8 cellular contexts compared by ENCODE assay signal in genomic region chr9:87725356-87725899, GRCh38. TPM values are rescaled to one million over a fixed set of nuclear protein-coding genes. Genes with fewer than 3 reads are reported as not detected.
DNase-seq lines count a peak whose midpoint lies in the region; ATAC-seq and TF ChIP-seq lines count a peak whose summit lies in the region.

No MANE protein-coding gene starts in this region.

- peak overlapping the region; percentile 94 for H3K4me3 ChIP-seq in choroid plexus epithelial cell (ENCODE audit: low read depth, low read length)
- peak overlapping the region; percentile 67 to 83 (median 70) for H3K4me3 ChIP-seq in right lobe of liver
- H3K4me3 ChIP-seq in testis = peak overlapping the region; percentile 82 to 88

- 12% methylated on average over 11 of the region's 25 CpGs for WGBS in right lobe of liver (ENCODE audit: insufficient coverage, low coverage, low lambda C conversion rate, missing lambda C conversion rate)
- WGBS in testis, 2 donors = 1 to 4% methylated on average over 9 to 25 of the region's 25 CpGs

- H3K36me3 ChIP-seq in right lobe of liver (peaks cover 0 to 27% (median 5%) of the 10 kb centered on the region in 4 donors), testis (ENCODE audit: low read depth, missing control alignments) (no peaks in the 10 kb centered on the region)

- peaks cover 7% of the 10 kb centered on the region for H3K36me3 Mint-ChIP-seq in activated T-cell treated with anti-CD3 and anti-CD28 coated beads, Interleukin-2, amount 50 U/mL, for 4 hours (ENCODE audit: insufficient read depth)

- H3K4me1 Mint-ChIP-seq in activated T-cell treated with anti-CD3 and anti-CD28 coated beads, Interleukin-2, amount 50 U/mL, for 4 hours (ENCODE audit: low read depth) = peaks cover 18% of the 10 kb centered on the region

- H3K27ac ChIP-seq in right lobe of liver = peak overlapping the region; percentile 96 to 98 (median 97)
- peak overlapping the region; percentile 84 to 97 for H3K27ac ChIP-seq in testis

- TF ChIP-seq POLR2A in right lobe of liver (IDR thresholded peaks at IDR 0.05) (no peak), testis (IDR thresholded peaks at IDR 0.05) (no peak)

- no peak for DNase-seq in activated T-cell treated with anti-CD3 and anti-CD28 coated beads, Interleukin-2, amount 50 U/mL, for 4 hours
- DNase-seq in activated T-cell treated with anti-CD3 and anti-CD28 coated beads for 4 hours (no peak), choroid plexus epithelial cell (ENCODE audit: low read depth) (peak; percentile 61), right lobe of liver (no peak), testis (peak; percentile 37), NOMO-1 (lab: John Stamatoyannopoulos, UW; ENCODE audit: unreplicated experiment in 2 of 2) (no peak), NCI-H2107 treated with DMSO at 0.1 percent for 48 hours (lab: John Stamatoyannopoulos, UW; ENCODE audit: unreplicated experiment) (no peak)

- no peak for ATAC-seq in activated T-cell treated with anti-CD3 and anti-CD28 coated beads, Interleukin-2, amount 50 U/mL, for 4 hours
- ATAC-seq in right lobe of liver (no peak), GM18511 (IDR thresholded peaks at IDR 0.05; ENCODE audit: unreplicated experiment) (no peak)

- intact Hi-C loops in right lobe of liver (cut with DNase I) = no loop called here
- intact Hi-C loops in testis (cut with DNase I; ENCODE audit: low total_unique reads) = no loop called here

- H3K4me1 ChIP-seq in right lobe of liver (peaks cover 0 to 4% (median 0%) of the 10 kb centered on the region in 4 donors), testis (peaks cover 8% of the 10 kb centered on the region)

- no peaks in the 10 kb centered on the region for H3K9me3 ChIP-seq in right lobe of liver
- H3K9me3 ChIP-seq in testis = no peaks in the 10 kb centered on the region

- no peaks in the 10 kb centered on the region for H3K9me3 Mint-ChIP-seq in activated T-cell treated with anti-CD3 and anti-CD28 coated beads, Interleukin-2, amount 50 U/mL, for 4 hours

- peak overlapping the region; percentile 88 for H3K4me3 Mint-ChIP-seq in activated T-cell treated with anti-CD3 and anti-CD28 coated beads, Interleukin-2, amount 50 U/mL, for 4 hours

- H3K27me3 ChIP-seq in right lobe of liver (no peaks in the 10 kb centered on the region), testis (no peaks in the 10 kb centered on the region)

- TF ChIP-seq CTCF in choroid plexus epithelial cell (conservative IDR thresholded peaks at IDR 0.05; ENCODE audit: low read depth, low read length) (no peak), right lobe of liver (IDR thresholded peaks at IDR 0.05) (no peak), testis (IDR thresholded peaks at IDR 0.05) (no peak)

- H3K27me3 Mint-ChIP-seq in activated T-cell treated with anti-CD3 and anti-CD28 coated beads, Interleukin-2, amount 50 U/mL, for 4 hours (ENCODE audit: low read depth) = peaks cover 17% of the 10 kb centered on the region

RNA-seq across cellular contexts. Expression of gene CTSL, which starts 0.5 kb away (rescaled TPM):
- total RNA-seq in activated T-cell treated with anti-CD3 and anti-CD28 coated beads, Interleukin-2, amount 50 U/mL, for 4 hours = 10 to 100 TPM; 10.9 to 14.4 (median 13.2) TPM
- total RNA-seq in right lobe of liver (100 to 1,000 TPM; 135 to 221 (median 164) TPM), testis (100 to 1,000 TPM; 100 to 105 TPM)
- 185 TPM for polyA plus RNA-seq in testis (ENCODE audit: insufficient read depth, low read depth, low replicate concordance)

Comparison
In these comparisons a context has a peak if more than half of its experiments do, and no peak if none do; other contexts are left out.
1. DNase-seq: peak in choroid plexus epithelial cell (single experiment) and testis (single experiment); none in activated T-cell treated with anti-CD3 and anti-CD28 coated beads, Interleukin-2, amount 50 U/mL, for 4 hours (single experiment), activated T-cell treated with anti-CD3 and anti-CD28 coated beads for 4 hours (single experiment), right lobe of liver (0 of 3), NOMO-1 (0 of 2) and NCI-H2107 treated with DMSO at 0.1 percent for 48 hours (single experiment).
2. RNA of gene CTSL, which starts 0.5 kb away (total RNA-seq): 135 to 221 TPM in right lobe of liver and 100 to 105 TPM in testis; 10.9 to 14.4 TPM in activated T-cell treated with anti-CD3 and anti-CD28 coated beads, Interleukin-2, amount 50 U/mL, for 4 hours; every median in the first group is over 4 times any median in the second.
3. Peak in every context shown above with its lines, with median percentiles within 50 percentile points of each other: H3K4me3 ChIP-seq.